In the genomic region with DNA sequence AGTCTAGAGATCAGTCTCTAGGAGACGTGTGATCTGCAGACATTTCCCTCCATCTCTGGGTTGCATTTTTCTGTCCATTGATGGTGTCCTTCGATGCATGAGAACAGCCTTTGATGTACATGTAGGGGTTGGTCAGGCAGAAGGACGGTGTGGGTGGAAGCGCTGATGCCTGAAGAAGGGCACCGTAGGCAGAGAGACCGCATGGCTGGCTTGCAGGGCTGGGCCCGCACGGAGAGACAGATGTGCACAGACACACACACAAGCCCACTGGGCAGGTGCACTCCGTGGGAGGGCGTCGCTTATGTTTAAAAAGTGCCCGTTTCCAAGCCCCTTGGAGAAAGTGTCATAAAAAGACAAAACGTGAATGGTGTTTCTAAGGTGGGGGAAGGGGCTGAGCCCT, we compare ENCODE assay signal across 24 cellular contexts. TPM values are rescaled to one million over a fixed set of nuclear protein-coding genes. Genes with fewer than 3 reads are reported as not detected.
"Had no signal": no experiment of that assay in that cellular context is flagged by ENCODE, and none has a peak within 500 bp of the region (broad histone marks: within the 10 kb centered on the region; RNA-seq: fewer than 3 reads in every experiment).

No MANE protein-coding gene starts in this region.

- ATAC-seq: esophagus mucosa; heart left ventricle; left lung; naive thymus-derived CD4-positive, alpha-beta T cell; pancreas; right cardiac atrium; stimulated activated naive CD8-positive, alpha-beta T cell treated with anti-CD3 and anti-CD28 coated beads, Interleukin-15, Interleukin-2, amounts not matched to agents 100 U/mL and 50 U/mL, for 24 hours had no signal

- H3K27ac ChIP-seq: heart left ventricle, left lung, pancreas, suprapubic skin, thyroid gland had no signal

- H3K4me3 Mint-ChIP-seq: naive thymus-derived CD4-positive, alpha-beta T cell; nephron progenitor cell; type B pancreatic cell had no signal

- FAIRE-seq: frontal cortex, pancreas, small intestine had no signal

- H3K4me3 ChIP-seq: dorsolateral prefrontal cortex, heart left ventricle, left lung, lung, pancreas, suprapubic skin, thyroid gland had no signal

- H3K27me3 Mint-ChIP-seq: naive thymus-derived CD4-positive, alpha-beta T cell; progenitor cell of endocrine pancreas; type B pancreatic cell had no signal

- H3K27me3 ChIP-seq: dorsolateral prefrontal cortex, heart left ventricle, left lung, pancreas, suprapubic skin, thyroid gland had no signal

- H3K27ac Mint-ChIP-seq: naive thymus-derived CD4-positive, alpha-beta T cell; progenitor cell of endocrine pancreas; type B pancreatic cell had no signal

- H3K36me3 ChIP-seq: thyroid gland had no signal

- DNase-seq: cortex of kidney; effector CD8-positive, alpha-beta T cell; heart left ventricle; hypothalamus; islet precursor cell; left lung; mesendoderm; naive thymus-derived CD4-positive, alpha-beta T cell; nephron progenitor cell; nucleus accumbens; pancreas; small intestine; stimulated activated CD4-positive, alpha-beta T cell treated with anti-CD3 and anti-CD28 coated beads, Interleukin-12 subunit alpha, Interleukin-12 subunit beta, amount 100 ng/mL, for 4 hours; stimulated activated naive CD8-positive, alpha-beta T cell treated with anti-CD3 and anti-CD28 coated beads, Interleukin-15, Interleukin-2, amounts not matched to agents 100 U/mL and 50 U/mL, for 24 hours; thyroid gland had no signal

- H3K9me3 ChIP-seq: heart left ventricle, left lung, pancreas, suprapubic skin, thyroid gland had no signal

- H3K9me3 Mint-ChIP-seq: type B pancreatic cell had no signal

RNA-seq across cellular contexts. Expression of a gene that starts 15.7 kb away (rescaled TPM):
- polyA plus RNA-seq: fibroblast of lung; naive thymus-derived CD4-positive, alpha-beta T cell had no signal
